8 cellular contexts compared by ENCODE assay signal in the genomic region with DNA sequence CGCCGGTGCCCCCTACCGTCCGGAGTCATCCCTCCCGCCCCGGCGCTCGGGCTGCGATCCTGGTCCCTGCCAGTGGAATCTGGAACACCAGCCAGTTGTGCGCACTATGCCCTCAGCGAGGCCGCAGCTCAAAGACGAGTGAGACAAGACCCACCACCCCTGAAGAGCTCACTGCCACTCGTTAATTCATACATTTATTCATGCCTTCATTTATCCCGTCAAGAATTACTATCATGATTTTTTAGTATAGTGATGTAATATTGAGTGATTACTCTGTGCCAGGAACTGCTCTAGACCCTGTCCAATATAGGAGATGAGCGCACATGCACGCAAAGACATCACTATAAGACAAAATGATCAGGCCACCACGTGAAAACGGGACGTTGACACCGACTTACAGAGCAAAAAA.
DNase-seq lines count a peak whose midpoint lies in the region; ATAC-seq and TF ChIP-seq lines count a peak whose summit lies in the region.

No MANE protein-coding gene starts in this region.

- H3K4me3 ChIP-seq in AG09309 (ENCODE audit: control insufficient read depth, low read depth, low read length), result peak overlapping the region; percentile 88
- peak overlapping the region; percentile 91 for H3K4me3 ChIP-seq in skeletal muscle cell (ENCODE audit: low read depth, low read length)

- TF ChIP-seq CTCF in AG09309 (IDR thresholded peaks at IDR 0.05; ENCODE audit: control insufficient read depth, insufficient read depth, low read depth, low read length, missing control alignments), result peak; percentile 85

- ATAC-seq in GM18499 (IDR thresholded peaks at IDR 0.05; ENCODE audit: insufficient read depth, unreplicated experiment) (peak; percentile 4), HG02759 (IDR thresholded peaks at IDR 0.05; ENCODE audit: unreplicated experiment) (no peak)

- no peak for DNase-seq in AG09309 (ENCODE audit: low read depth)
- peak; percentile 88 for DNase-seq in HPDE6-E6E7 (ENCODE audit: extremely low spot score)
- peak; percentile 74 for DNase-seq in amniotic stem cell (lab: John Stamatoyannopoulos, UW)
- peak; percentile 87 for DNase-seq in hepatic stellate cell (ENCODE audit: low spot score)
- DNase-seq in skeletal muscle cell (ENCODE audit: low read depth), result no peak
- no peak for DNase-seq in HuH-7.5 (ENCODE audit: low spot score)

Comparison
In these comparisons a context has a peak if more than half of its experiments do, and no peak if none do; other contexts are left out.
1. DNase-seq: peak in HPDE6-E6E7 (single experiment), amniotic stem cell (single experiment) and hepatic stellate cell (single experiment); none in AG09309 (single experiment), skeletal muscle cell (single experiment) and HuH-7.5 (single experiment).